In genomic region chr6:33323623-33323948, GRCh38 we compare ENCODE assay signal across 1 cellular context.
TF ChIP-seq lines count a peak whose summit lies in the region.

No MANE protein-coding gene starts in this region.

TF ChIP-seq in H1, 55 proteins besides CTCF, POLR2A, EP300 and RAD21:
- TF ChIP-seq RFX5 (IDR thresholded peaks at IDR 0.05; ENCODE audit: borderline replicate concordance, low read depth, low read length) (no peak), CHD1 (IDR thresholded peaks at IDR 0.05; ENCODE audit: low read depth, low read length) (no peak), KDM4A (IDR thresholded peaks at IDR 0.05; ENCODE audit: low read depth, low read length, severe bottlenecking) (peak; percentile 68)
